In the genomic region with DNA sequence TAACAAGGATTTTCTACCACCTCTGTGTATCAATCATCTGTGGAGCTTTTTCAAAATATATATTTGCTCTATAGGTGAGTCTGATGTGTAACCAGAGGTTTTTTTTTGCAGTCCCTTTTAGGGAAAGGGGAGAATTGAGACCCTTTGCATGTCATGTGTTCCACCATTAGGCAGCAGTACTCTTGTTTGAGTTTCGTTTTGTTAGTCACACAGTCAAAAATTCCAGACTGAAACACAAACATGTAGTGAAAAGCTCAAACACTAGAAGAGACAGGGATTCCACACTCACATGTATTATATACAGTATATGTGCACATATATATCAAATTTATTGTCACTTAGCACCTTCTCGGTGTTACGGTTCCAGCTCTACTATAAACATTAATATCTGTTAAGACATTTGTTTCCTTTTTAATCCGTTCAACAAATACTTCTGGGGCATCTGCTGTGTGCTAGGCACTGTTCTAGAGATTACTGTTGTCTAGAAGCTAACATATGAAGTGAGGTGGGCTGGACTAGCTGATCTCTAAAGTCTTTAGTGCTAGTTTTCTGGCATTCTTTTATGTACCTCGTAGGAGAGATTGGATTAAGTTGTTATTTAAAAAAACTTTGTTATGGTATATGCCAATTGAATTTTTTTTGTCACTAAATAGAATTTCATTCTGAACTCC, we compare ENCODE assay signal across 1 cellular context.
TF ChIP-seq lines count a peak whose summit lies in the region.

No MANE protein-coding gene starts in this region.

TF ChIP-seq in endothelial cell of umbilical vein, 7 proteins besides CTCF, POLR2A, EP300 and RAD21:
- TF ChIP-seq, protein P1, sequence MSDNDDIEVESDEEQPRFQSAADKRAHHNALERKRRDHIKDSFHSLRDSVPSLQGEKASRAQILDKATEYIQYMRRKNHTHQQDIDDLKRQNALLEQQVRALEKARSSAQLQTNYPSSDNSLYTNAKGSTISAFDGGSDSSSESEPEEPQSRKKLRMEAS (IDR thresholded peaks at IDR 0.05; ENCODE audit: insufficient read depth, insufficient read length) = no peak
- TF ChIP-seq GATA2 (IDR thresholded peaks at IDR 0.05; ENCODE audit: insufficient read depth, insufficient read length, low read depth, low read length) (no peak), JUN (IDR thresholded peaks at IDR 0.05; ENCODE audit: borderline replicate concordance, insufficient read depth, insufficient read length, low read depth) (no peak), EZH2 (IDR thresholded peaks at IDR 0.05; ENCODE audit: borderline replicate concordance, low read depth, low read length, severe bottlenecking) (no peak), POLR2AphosphoS5 (IDR thresholded peaks at IDR 0.05; ENCODE audit: insufficient read depth, low read depth, low read length) (no peak), FOS (IDR thresholded peaks at IDR 0.05; ENCODE audit: borderline replicate concordance, insufficient read depth, low read length) (no peak), MYC (IDR thresholded peaks at IDR 0.05; ENCODE audit: low read depth, low read length) (no peak)
